In genomic region chr12:91811481-91812287, GRCh38 we compare ENCODE assay signal across 8 cellular contexts.
DNase-seq lines count a peak whose midpoint lies in the region; ATAC-seq and TF ChIP-seq lines count a peak whose summit lies in the region.

No MANE protein-coding gene starts in this region.

- H3K27me3 Mint-ChIP-seq in glutamatergic neuron (ENCODE audit: unreplicated experiment) = peaks cover 4% of the 10 kb centered on the region

- no peak overlapping the region for H3K4me3 Mint-ChIP-seq in glutamatergic neuron (ENCODE audit: unreplicated experiment)

- peaks cover 3% of the 10 kb centered on the region for H3K4me1 Mint-ChIP-seq in glutamatergic neuron (ENCODE audit: low read depth, unreplicated experiment)

- DNase-seq in Ammon's horn (ENCODE audit: low spot score) = peak; percentile 60
- DNase-seq in SK-N-DZ (ENCODE audit: low spot score) = peak; percentile 55
- peak; percentile 79 for DNase-seq in activated naive CD4-positive, alpha-beta T cell treated with anti-CD3 and anti-CD28 coated beads, Interleukin-2, amount 50 U/mL, for 16 hours
- peak; percentile 82 for DNase-seq in glutamatergic neuron
- peak in 9 of 10 donors; percentile 25 to 90 (median 73) for DNase-seq in posterior cingulate gyrus
- peak; percentile 75 for DNase-seq in upper lobe of right lung

- no peaks in the 10 kb centered on the region for H3K9me3 ChIP-seq in upper lobe of right lung

- H3K4me3 ChIP-seq in upper lobe of right lung = no peak overlapping the region

- no peaks in the 10 kb centered on the region for H3K27me3 ChIP-seq in upper lobe of right lung

- no peak overlapping the region for H3K27ac Mint-ChIP-seq in glutamatergic neuron (ENCODE audit: unreplicated experiment)

- intact Hi-C loops in posterior cingulate gyrus (cut with DNase I) = loop anchor here (5.0 kb wide), 3 partner anchors 331 to 841 kb away; no protein-coding TSS in a partner anchor
- intact Hi-C loops in upper lobe of right lung (cut with DNase I) = no loop called here

- no peaks in the 10 kb centered on the region for H3K36me3 ChIP-seq in upper lobe of right lung

- no peaks in the 10 kb centered on the region for H3K4me1 ChIP-seq in upper lobe of right lung

- H3K36me3 Mint-ChIP-seq in glutamatergic neuron (ENCODE audit: unreplicated experiment) = peaks cover under 1% of the 10 kb centered on the region

- no peaks in the 10 kb centered on the region for H3K9me3 Mint-ChIP-seq in glutamatergic neuron (ENCODE audit: unreplicated experiment)

- TF ChIP-seq CTCF in glutamatergic neuron (IDR thresholded peaks at IDR 0.05; ENCODE audit: partially characterized antibody, unreplicated experiment) (peak; percentile 94), upper lobe of right lung (IDR thresholded peaks at IDR 0.05) (peak; percentile 80)

- ATAC-seq in GM18873 (IDR thresholded peaks at IDR 0.05; ENCODE audit: low FRiP score, unreplicated experiment) (peak; percentile 62), HG03571 (IDR thresholded peaks at IDR 0.05; ENCODE audit: unreplicated experiment) (peak; percentile 82), upper lobe of right lung (peak; percentile 84)

- no peak overlapping the region for H3K27ac ChIP-seq in upper lobe of right lung
